In the genomic region with DNA sequence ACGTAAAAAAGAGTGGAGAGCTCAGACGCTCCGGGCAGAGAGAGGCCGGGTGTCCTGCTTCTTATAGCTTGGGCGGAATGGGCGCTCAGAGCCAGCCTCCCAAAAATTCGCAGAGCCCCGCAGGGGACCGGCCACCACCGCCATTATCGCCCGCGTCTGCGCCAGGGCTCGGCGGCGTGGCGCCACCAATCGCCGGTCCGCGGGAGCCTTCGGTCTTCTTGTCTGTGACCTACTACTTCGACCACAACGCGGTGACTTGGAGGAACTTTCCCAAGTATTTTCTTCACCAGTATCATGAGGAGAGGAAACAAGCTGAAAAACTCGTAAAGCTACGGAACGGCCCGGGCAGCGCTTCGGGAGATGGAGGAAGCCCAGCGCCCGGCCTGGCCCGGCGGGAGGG, we compare ENCODE assay signal across 32 cellular contexts.
"Had no signal": no experiment of that assay in that cellular context is flagged by ENCODE, and none has a peak within 500 bp of the region (broad histone marks: within the 10 kb centered on the region; RNA-seq: fewer than 3 reads in every experiment).

No MANE protein-coding gene starts in this region.

- H3K4me3 ChIP-seq: adrenal gland, body of pancreas, breast epithelium had no signal

- H3K27ac ChIP-seq: adrenal gland, body of pancreas, brain microvascular endothelial cell, breast epithelium, VCaP had no signal

- H3K36me3 ChIP-seq: adrenal gland, brain microvascular endothelial cell, breast epithelium had no signal

- H3K9me3 ChIP-seq: adrenal gland, body of pancreas, breast epithelium had no signal

- ATAC-seq: activated CD8-positive, alpha-beta T cell treated with anti-CD3 and anti-CD28 coated beads for 36 hours; activated naive CD4-positive, alpha-beta T cell treated with anti-CD3 and anti-CD28 coated beads, Interleukin-2, amount 50 U/mL, for 72 hours; activated T-cell treated with anti-CD3 and anti-CD28 coated beads, Interleukin-2, amount 50 U/mL, for 4 hours; activated T-cell treated with anti-CD3 and anti-CD28 coated beads, Interleukin-2, amount 50 U/mL, for 72 hours; activated T-helper 17 cell treated with anti-CD3 and anti-CD28 coated beads, Interleukin-2, amount 50 U/mL, for 72 hours; body of pancreas had no signal

- H3K27me3 ChIP-seq: adrenal gland, body of pancreas, brain microvascular endothelial cell, breast epithelium had no signal

- H3K4me1 ChIP-seq: adrenal gland, body of pancreas, breast epithelium had no signal

- DNase-seq: activated B cell treated with CpG ODN at 0.5 μM for 24 hours; activated CD4-positive, alpha-beta memory T cell treated with anti-CD3 and anti-CD28 coated beads for 36 hours; activated CD4-positive, alpha-beta T cell treated with anti-CD3 and anti-CD28 coated beads for 4 hours; activated CD4-positive, alpha-beta T cell treated with anti-CD3 and anti-CD28 coated beads, Interleukin-2, amount 10 ng/mL, durations not matched to agents 24 days and 14 days; activated CD4-positive, alpha-beta T cell treated with anti-CD3 and anti-CD28 coated beads, Interleukin-2, amount 50 U/mL, for 1 hour; activated CD4-positive, alpha-beta T cell treated with anti-CD3 and anti-CD28 coated beads, Interleukin-2, amount 50 U/mL, for 4 hours; activated CD4-positive, CD25-positive, alpha-beta regulatory T cell treated with anti-CD3 and anti-CD28 coated beads, Interleukin-2, amount 50 U/mL, for 72 hours; activated CD8-positive, alpha-beta memory T cell treated with anti-CD3 and anti-CD28 coated beads, Interleukin-2, amount 50 U/mL, for 4 hours; activated CD8-positive, alpha-beta T cell treated with anti-CD3 and anti-CD28 coated beads for 36 hours; activated effector memory CD4-positive, alpha-beta T cell treated with anti-CD3 and anti-CD28 coated beads, Interleukin-2, amount 50 U/mL, for 16 hours; activated gamma-delta T cell treated with Interleukin-2 at 50 U/mL for 16 hours; activated naive CD4-positive, alpha-beta T cell; activated naive CD4-positive, alpha-beta T cell treated with anti-CD3 and anti-CD28 coated beads for 36 hours; activated naive CD4-positive, alpha-beta T cell treated with anti-CD3 and anti-CD28 coated beads, Interleukin-2, amount 50 U/mL, for 16 hours; activated naive CD8-positive, alpha-beta T cell treated with anti-CD3 and anti-CD28 coated beads for 36 hours; activated T-cell treated with anti-CD3 and anti-CD28 coated beads for 4 hours; activated T-cell treated with anti-CD3 and anti-CD28 coated beads, Interleukin-2, amount 50 U/mL, for 1 hour; activated T-cell treated with anti-CD3 and anti-CD28 coated beads, Interleukin-2, amount 50 U/mL, for 4 hours; activated T-cell treated with anti-CD3 and anti-CD28 coated beads, Interleukin-2, amount 50 U/mL, for 72 hours; adrenal gland; amniotic stem cell; aorta; body of pancreas; brain microvascular endothelial cell; central memory CD4-positive, alpha-beta T cell; T-helper 1 cell; T-helper 2 cell; T-helper 9 cell had no signal
